ENCODE assay signal across 23 cellular contexts in genomic region chr7:105402221-105403095, GRCh38. TPM values are rescaled to one million over a fixed set of nuclear protein-coding genes. Genes with fewer than 3 reads are reported as not detected.
DNase-seq lines count a peak whose midpoint lies in the region; ATAC-seq, FAIRE-seq and TF ChIP-seq lines count a peak whose summit lies in the region.
"Had no signal": no experiment of that assay in that cellular context is flagged by ENCODE, and none has a peak within 500 bp of the region (broad histone marks: within the 10 kb centered on the region; RNA-seq: fewer than 3 reads in every experiment).

No MANE protein-coding gene starts in this region.

- no peak overlapping the region for H2BK12ac ChIP-seq in mesenchymal stem cell (ENCODE audit: low read length in 2 of 2)

- no peak for FAIRE-seq in astrocyte (lab: Jason Lieb, UNC)
- FAIRE-seq: GM12892 had no signal

- H3K27ac Mint-ChIP-seq in astrocyte (ENCODE audit: unreplicated experiment) = no peak overlapping the region
- H3K27ac Mint-ChIP-seq: CD8-positive, alpha-beta T cell; T-helper 1 cell treated with Interleukin-12 subunit alpha and Interleukin-12 subunit beta and Interleukin-4 antibody, amounts not matched to agents 30 μg/mL and 1 μg/mL, for 36 hours had no signal

- H3K9me2 ChIP-seq in HCT116 (ENCODE audit: insufficient read depth) = no peaks in the 10 kb centered on the region

- H3K9me3 Mint-ChIP-seq in astrocyte (ENCODE audit: unreplicated experiment) = no peaks in the 10 kb centered on the region
- H3K9me3 Mint-ChIP-seq: CD8-positive, alpha-beta T cell; natural killer cell treated with Interleukin-12 subunit alpha and Interleukin-12 subunit beta and Interleukin-15 and Interleukin-18, amount 100 ng/mL, for 72 hours; T-helper 1 cell treated with Interleukin-12 subunit alpha and Interleukin-12 subunit beta and Interleukin-4 antibody, amounts not matched to agents 30 μg/mL and 1 μg/mL, for 36 hours had no signal

- CTCF ChIA-PET in HCT116 (lab: Charles Lee) = interaction anchor here (1.0 to 1.8 kb wide), 2 partner anchors 10 to 25 kb away, joined by 3 to 5 read pairs; no protein-coding TSS in a partner anchor

- H3K9ac ChIP-seq in HCT116 (ENCODE audit: low read length) (no peak overlapping the region), astrocyte (ENCODE audit: low read length) (no peak overlapping the region), mesenchymal stem cell (ENCODE audit: low read length) (no peak overlapping the region)

- TF ChIP-seq CTCF in HCT116 (IDR thresholded peaks at IDR 0.05 in 2 of 3, conservative IDR thresholded peaks at IDR 0.05 in 1 of 3; ENCODE audit: borderline replicate concordance in 1 of 3, insufficient read depth in 1 of 3, low read depth in 2 of 3, low read length in 2 of 3) = no peak
- TF ChIP-seq CTCF in astrocyte (IDR thresholded peaks at IDR 0.05; ENCODE audit: insufficient read depth, low read depth, low read length) = no peak

- DNase-seq in AG08395 (ENCODE audit: low spot score) (peak; percentile 8), HCT116 (ENCODE audit: low read depth, low spot score) (no peak), astrocyte (ENCODE audit: low read depth) (peak; percentile 32), mesenchymal stem cell (peak; percentile 17), SHP77 (lab: John Stamatoyannopoulos, UW) (no peak)
- no peak for DNase-seq in stimulated activated CD4-positive, alpha-beta T cell treated with anti-CD3 and anti-CD28 coated beads, Interleukin-4, amount 100 ng/mL, for 4 hours
- DNase-seq: activated CD4-positive, alpha-beta T cell treated with anti-CD3 and anti-CD28 coated beads, Interleukin-2, amount 50 U/mL, for 48 hours; activated gamma-delta T cell treated with Interleukin-2 at 50 U/mL for 16 hours; activated T-cell treated with anti-CD3 and anti-CD28 coated beads for 4 hours; CD8-positive, alpha-beta T cell; central memory CD4-positive, alpha-beta T cell; Right ventricle myocardium superior; stimulated activated CD4-positive, alpha-beta T cell treated with anti-CD3 and anti-CD28 coated beads, Interleukin-2, amount 100 ng/mL, for 48 hours had no signal

- H2BK120ac ChIP-seq in mesenchymal stem cell (ENCODE audit: low read depth, low read length) = no peak overlapping the region

- peak overlapping the region; percentile 92 for H2AFZ ChIP-seq in HCT116 (ENCODE audit: low read depth, low read length, poor library complexity, severe bottlenecking)
- no peak overlapping the region for H2AFZ ChIP-seq in astrocyte (ENCODE audit: low read depth, low read length)
- no peak overlapping the region for H2AFZ ChIP-seq in mesenchymal stem cell (ENCODE audit: low read depth, low read length)

- no peak overlapping the region for H3K4ac ChIP-seq in mesenchymal stem cell (ENCODE audit: low read depth in 1 of 2, low read length in 2 of 2)

- TF ChIP-seq POLR2A in HCT116 (IDR thresholded peaks at IDR 0.05; ENCODE audit: borderline replicate concordance, extremely low read depth, insufficient read depth, insufficient read length) = no peak

- peak overlapping the region; percentile 4 for H2BK15ac ChIP-seq in mesenchymal stem cell (ENCODE audit: low read depth, poor library complexity, severe bottlenecking)

- ATAC-seq in HCT116 = no peak
- no peak for ATAC-seq in HG02763 (IDR thresholded peaks at IDR 0.05; ENCODE audit: unreplicated experiment)
- no peak for ATAC-seq in HG03025 (IDR thresholded peaks at IDR 0.05; ENCODE audit: low FRiP score, unreplicated experiment)
- ATAC-seq: CD8-positive, alpha-beta T cell; natural killer cell treated with Interleukin-12 subunit alpha and Interleukin-12 subunit beta and Interleukin-15 and Interleukin-18, amount 100 ng/mL, for 72 hours had no signal

- peak overlapping the region; percentile 40 for H4K8ac ChIP-seq in mesenchymal stem cell (ENCODE audit: low read length)

- no peak overlapping the region for H2AK5ac ChIP-seq in mesenchymal stem cell (ENCODE audit: low read length, severe bottlenecking)

- BruUV-seq in HCT116 (replicated peaks; lab: Mats Ljungman, UMichigan) = no TSS peak

- 90% methylated on average over 14 of the region's 18 CpGs for whole genome bisulfite sequencing in mesenchymal stem cell

- H3K4me1 ChIP-seq in HCT116 (ENCODE audit: control insufficient read depth in 1 of 2, insufficient read depth in 2 of 2, low read length in 2 of 2) (peaks cover 5 to 17% of the 10 kb centered on the region in 2 experiments; a peak in 3 of 4 replicates), astrocyte (ENCODE audit: insufficient read depth, low read length) (peaks cover 3% of the 10 kb centered on the region), mesenchymal stem cell (ENCODE audit: control insufficient read depth, insufficient read depth, low read depth, low read length) (peaks cover 5% of the 10 kb centered on the region)

- H3K23ac ChIP-seq in mesenchymal stem cell (ENCODE audit: low read length in 2 of 2) = no peak overlapping the region

- H3K14ac ChIP-seq in mesenchymal stem cell (ENCODE audit: low read length in 2 of 2) = no peak overlapping the region

- no peaks in the 10 kb centered on the region for H4K20me1 ChIP-seq in HCT116 (ENCODE audit: insufficient read depth)
- H4K20me1 ChIP-seq in astrocyte (ENCODE audit: insufficient read depth, low read length) = no peaks in the 10 kb centered on the region

- no peak overlapping the region for H4K91ac ChIP-seq in mesenchymal stem cell (ENCODE audit: low read length)

- no peaks in the 10 kb centered on the region for H3K9me3 ChIP-seq in HCT116 (ENCODE audit: control insufficient read depth in 1 of 2, insufficient read depth in 1 of 2, low read depth in 1 of 2, low read length in 2 of 2)
- no peaks in the 10 kb centered on the region for H3K9me3 ChIP-seq in astrocyte (ENCODE audit: insufficient read depth, low read depth, low read length)
- H3K9me3 ChIP-seq in mesenchymal stem cell (ENCODE audit: control insufficient read depth, low read length) = no peaks in the 10 kb centered on the region
- H3K9me3 ChIP-seq: stomach had no signal

- H3K4me3 Mint-ChIP-seq in astrocyte (ENCODE audit: unreplicated experiment) = no peak overlapping the region
- H3K4me3 Mint-ChIP-seq: CD8-positive, alpha-beta T cell; natural killer cell treated with Interleukin-12 subunit alpha and Interleukin-12 subunit beta and Interleukin-15 and Interleukin-18, amount 100 ng/mL, for 72 hours; T-helper 1 cell treated with Interleukin-12 subunit alpha and Interleukin-12 subunit beta and Interleukin-4 antibody, amounts not matched to agents 30 μg/mL and 1 μg/mL, for 36 hours had no signal

- RAD21 ChIA-PET in HCT116 (lab: Charles Lee; ENCODE audit: low non-redundant PET in 1 of 2, low total read pairs in 2 of 2, uncharacterized antibody in 2 of 2, unreplicated experiment in 2 of 2) = no interaction called here

- H3K27me3 Mint-ChIP-seq in astrocyte (ENCODE audit: low read depth, unreplicated experiment) = no peaks in the 10 kb centered on the region
- H3K27me3 Mint-ChIP-seq: progenitor cell of endocrine pancreas had no signal

- peaks cover 2% of the 10 kb centered on the region for H3K4me1 Mint-ChIP-seq in astrocyte (ENCODE audit: low read depth, unreplicated experiment)

- TF ChIP-seq RAD21 in HCT116 (IDR thresholded peaks at IDR 0.05; ENCODE audit: low read depth) = no peak

- intact Hi-C loops in HCT116 (cut with micrococcal nuclease) = loop anchor here (5.0 kb wide), 1 partner anchor 190 kb away; no protein-coding TSS in a partner anchor

- H3K27me3 ChIP-seq in HCT116 (ENCODE audit: insufficient read depth, low read length) (no peaks in the 10 kb centered on the region), astrocyte (ENCODE audit: insufficient read depth, low read length) (no peaks in the 10 kb centered on the region), mesenchymal stem cell (ENCODE audit: control insufficient read depth in 1 of 2, insufficient read depth in 1 of 2, low read length in 2 of 2) (no peaks in the 10 kb centered on the region)
- H3K27me3 ChIP-seq: dorsolateral prefrontal cortex, stomach had no signal

- H3K79me1 ChIP-seq in mesenchymal stem cell (replicated peaks; ENCODE audit: low read length, poor library complexity, severe bottlenecking) = no peaks in the 10 kb centered on the region

- H3K36me3 ChIP-seq in HCT116 (ENCODE audit: control insufficient read depth in 1 of 2, insufficient read depth in 2 of 2, low read length in 2 of 2) = no peaks in the 10 kb centered on the region
- H3K36me3 ChIP-seq in astrocyte (ENCODE audit: insufficient read depth, low read length) = no peaks in the 10 kb centered on the region
- H3K36me3 ChIP-seq in mesenchymal stem cell (ENCODE audit: control insufficient read depth in 1 of 2, insufficient read depth in 2 of 2, low read depth in 1 of 2, low read length in 2 of 2) = no peaks in the 10 kb centered on the region
- H3K36me3 ChIP-seq: stomach, WERI-Rb-1 had no signal

- no peak overlapping the region for H3K4me3 ChIP-seq in HCT116 (replicated peaks in 1 of 2; ENCODE audit: low read depth in 1 of 2, low read length in 2 of 2)
- H3K4me3 ChIP-seq in astrocyte (ENCODE audit: insufficient read depth, low read depth, low read length) = no peak overlapping the region
- no peak overlapping the region for H3K4me3 ChIP-seq in mesenchymal stem cell (ENCODE audit: insufficient read depth in 1 of 2, low read depth in 1 of 2, low read length in 2 of 2)
- H3K4me3 ChIP-seq: skin epidermis, stomach had no signal

- peak overlapping the region; percentile 64; the same call in 1 of the 2 replicates for H3K4me2 ChIP-seq in HCT116 (ENCODE audit: low read length)
- no peak overlapping the region for H3K4me2 ChIP-seq in astrocyte (ENCODE audit: low read length)
- no peak overlapping the region for H3K4me2 ChIP-seq in mesenchymal stem cell (ENCODE audit: low read length, poor library complexity, severe bottlenecking)

- H3K79me2 ChIP-seq in HCT116 (ENCODE audit: insufficient read depth, low read length) (no peaks in the 10 kb centered on the region), astrocyte (ENCODE audit: insufficient read depth, low read length) (no peaks in the 10 kb centered on the region)

- no peak overlapping the region for H2BK5ac ChIP-seq in mesenchymal stem cell (ENCODE audit: low read depth, low read length, poor library complexity, severe bottlenecking)

- H3K36me3 Mint-ChIP-seq in astrocyte (ENCODE audit: low read depth, unreplicated experiment) = no peaks in the 10 kb centered on the region
- H3K36me3 Mint-ChIP-seq: CD8-positive, alpha-beta T cell; natural killer cell treated with Interleukin-12 subunit alpha and Interleukin-12 subunit beta and Interleukin-15 and Interleukin-18, amount 100 ng/mL, for 72 hours had no signal

- H3K27ac ChIP-seq in HCT116 (ENCODE audit: low read depth, low read length) = no peak overlapping the region; the same call in 1 of the 2 replicates
- H3K27ac ChIP-seq in astrocyte (ENCODE audit: low read depth, low read length) = no peak overlapping the region
- H3K27ac ChIP-seq in mesenchymal stem cell (ENCODE audit: low read length, poor library complexity, severe bottlenecking) = no peak overlapping the region

- POLR2A ChIA-PET in HCT116 (lab: Charles Lee) = no interaction called here

- no peak overlapping the region for H3K18ac ChIP-seq in mesenchymal stem cell (ENCODE audit: low read depth in 1 of 2, low read length in 2 of 2)

TF ChIP-seq in HCT116, 20 proteins besides CTCF, POLR2A, EP300 and RAD21 (continues in another document):
- TF ChIP-seq POLR2AphosphoS5 (IDR thresholded peaks at IDR 0.05; ENCODE audit: low read depth, low read length) = no peak

RNA-seq across cellular contexts. Expression of gene SRPK2, which starts 13.7 kb away (rescaled TPM):
- total RNA-seq in HCT116 (2021; ENCODE audit: unreplicated experiment) (37.4 TPM), astrocyte (54.8 and 59.2 TPM in 2 replicates)
- polyA plus RNA-seq in HCT116 (2012) = 14.5 and 20.5 TPM in 2 replicates
- 33.4 TPM for polyA plus RNA-seq in mesenchymal stem cell (2013, experiment 1 of 2)
- polyA plus RNA-seq in mesenchymal stem cell (2013, experiment 2 of 2) = 33.7 TPM

Comparison
In these comparisons a context has a peak if more than half of its experiments do, and no peak if none do; other contexts are left out.
1. DNase-seq: peak in AG08395 (single experiment), astrocyte (single experiment) and mesenchymal stem cell (single experiment); none in HCT116 (single experiment), SHP77 (0 of 2) and stimulated activated CD4-positive, alpha-beta T cell treated with anti-CD3 and anti-CD28 coated beads, Interleukin-4, amount 100 ng/mL, for 4 hours (0 of 2).